In the genomic region with DNA sequence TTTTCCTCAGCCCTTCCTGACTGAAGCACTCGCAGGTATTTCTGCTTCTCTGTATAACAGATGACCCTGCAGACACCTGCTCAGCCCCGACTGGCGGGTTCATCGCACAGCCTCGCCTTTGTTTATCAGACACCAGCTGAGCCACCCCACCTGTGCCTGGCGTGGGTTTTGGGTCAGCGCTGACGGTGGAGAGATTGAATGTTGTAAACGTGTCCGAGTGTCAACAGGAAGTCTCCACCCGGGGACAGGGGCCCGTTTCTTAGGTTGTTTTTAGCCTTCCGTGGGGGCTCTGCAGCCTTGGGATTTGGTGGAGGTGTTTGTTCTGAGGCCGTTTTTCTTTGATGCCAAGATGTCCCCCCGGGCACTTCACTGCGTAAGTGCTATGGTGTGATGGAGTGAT, we compare ENCODE assay signal across 2 cellular contexts.
TF ChIP-seq lines count a peak whose summit lies in the region.

No MANE protein-coding gene starts in this region.

TF ChIP-seq in IMR-90, 13 proteins besides CTCF, POLR2A, EP300 and RAD21:
- TF ChIP-seq RCOR1 (IDR thresholded peaks at IDR 0.05; ENCODE audit: insufficient replicate concordance, low read length) = no peak
- no peak for TF ChIP-seq MAZ (IDR thresholded peaks at IDR 0.05; ENCODE audit: borderline replicate concordance, low read depth, low read length)
- no peak for TF ChIP-seq NFE2L2 (IDR thresholded peaks at IDR 0.05; ENCODE audit: low read depth, low read length)
- TF ChIP-seq MAFK (IDR thresholded peaks at IDR 0.05; ENCODE audit: low read depth, low read length) = no peak
- TF ChIP-seq CHD1 (IDR thresholded peaks at IDR 0.05; ENCODE audit: low read depth, low read length) = no peak
- TF ChIP-seq RFX5 (IDR thresholded peaks at IDR 0.05; ENCODE audit: low read depth, low read length) = no peak
- TF ChIP-seq USF2 (IDR thresholded peaks at IDR 0.05; ENCODE audit: low read depth, low read length) = no peak
- TF ChIP-seq BHLHE40 (IDR thresholded peaks at IDR 0.05; ENCODE audit: low read depth, low read length) = no peak
- TF ChIP-seq MXI1 (IDR thresholded peaks at IDR 0.05; ENCODE audit: borderline replicate concordance, low read depth, low read length) = no peak
- TF ChIP-seq FOS (IDR thresholded peaks at IDR 0.05; ENCODE audit: low read depth, low read length) = no peak

TF ChIP-seq in GM12878, 131 proteins besides CTCF, POLR2A, EP300 and RAD21:
- TF ChIP-seq TCF12 (IDR thresholded peaks at IDR 0.05; ENCODE audit: low read depth, low read length) (peak; percentile 26; the same call in 1 of the 2 replicates), RELB (IDR thresholded peaks at IDR 0.05; ENCODE audit: low read depth) (no peak)
